Comparison of ENCODE assay signal across 16 cellular contexts in genomic region chr20:49096212-49096730, GRCh38. TPM values are rescaled to one million over a fixed set of nuclear protein-coding genes. Genes with fewer than 3 reads are reported as not detected.
A peak's percentile ranks its signal among the peaks of the same experiment; 100 is the strongest.
DNase-seq lines count a peak whose midpoint lies in the region; ATAC-seq and FAIRE-seq lines count a peak whose summit lies in the region.
"Had no signal": no experiment of that assay in that cellular context is flagged by ENCODE, and none has a peak within 500 bp of the region (broad histone marks: within the 10 kb centered on the region; RNA-seq: fewer than 3 reads in every experiment).

No MANE protein-coding gene starts in this region.

- peaks cover 6% of the 10 kb centered on the region for H3K4me1 Mint-ChIP-seq in activated CD4-positive, alpha-beta T cell treated with anti-CD3 and anti-CD28 coated beads, Interleukin-2, amount 10 ng/mL, durations not matched to agents 24 days and 14 days
- H3K4me1 Mint-ChIP-seq in activated T-cell treated with anti-CD3 and anti-CD28 coated beads, Interleukin-2, amount 50 U/mL, for 72 hours (ENCODE audit: low read depth) = peaks cover 5% of the 10 kb centered on the region

- peaks cover 75% of the 10 kb centered on the region for H3K36me3 Mint-ChIP-seq in activated CD4-positive, alpha-beta T cell treated with anti-CD3 and anti-CD28 coated beads, Interleukin-2, amount 10 ng/mL, durations not matched to agents 24 days and 14 days (ENCODE audit: low read depth)
- H3K36me3 Mint-ChIP-seq in activated T-cell treated with anti-CD3 and anti-CD28 coated beads, Interleukin-2, amount 50 U/mL, for 72 hours (ENCODE audit: insufficient read depth in 2 of 2) = peaks cover 6 to 56% of the 10 kb centered on the region in 2 donors

- no peak overlapping the region for H3K27ac Mint-ChIP-seq in activated CD4-positive, alpha-beta T cell treated with anti-CD3 and anti-CD28 coated beads, Interleukin-2, amount 10 ng/mL, durations not matched to agents 24 days and 14 days
- no peak overlapping the region for H3K27ac Mint-ChIP-seq in activated T-cell treated with anti-CD3 and anti-CD28 coated beads, Interleukin-2, amount 50 U/mL, for 72 hours

- intact Hi-C loops in activated CD4-positive, alpha-beta T cell treated with anti-CD3 and anti-CD28 coated beads, Interleukin-2, amount 10 ng/mL, durations not matched to agents 24 days and 14 days (cut with micrococcal nuclease) = no loop called here

- no peak for ATAC-seq in activated T-cell treated with anti-CD3 and anti-CD28 coated beads, Interleukin-2, amount 50 U/mL, for 72 hours (replicated peaks in 1 of 2)
- ATAC-seq in GM19397 (IDR thresholded peaks at IDR 0.05; ENCODE audit: unreplicated experiment) = no peak
- ATAC-seq: K562 had no signal

- H3K4me3 Mint-ChIP-seq in activated CD4-positive, alpha-beta T cell treated with anti-CD3 and anti-CD28 coated beads, Interleukin-2, amount 10 ng/mL, durations not matched to agents 24 days and 14 days = no peak overlapping the region
- no peak overlapping the region for H3K4me3 Mint-ChIP-seq in activated T-cell treated with anti-CD3 and anti-CD28 coated beads, Interleukin-2, amount 50 U/mL, for 72 hours
- H3K4me3 Mint-ChIP-seq: CD14-positive monocyte; CD4-positive, alpha-beta memory T cell had no signal

- FAIRE-seq in HTR-8/SVneo (lab: Jason Lieb, UNC) = peak; percentile 49
- FAIRE-seq: A549, H1, K562 had no signal

- H3K27me3 Mint-ChIP-seq in activated CD4-positive, alpha-beta T cell treated with anti-CD3 and anti-CD28 coated beads, Interleukin-2, amount 10 ng/mL, durations not matched to agents 24 days and 14 days = no peaks in the 10 kb centered on the region
- no peaks in the 10 kb centered on the region for H3K27me3 Mint-ChIP-seq in activated T-cell treated with anti-CD3 and anti-CD28 coated beads, Interleukin-2, amount 50 U/mL, for 72 hours (ENCODE audit: low read depth)
- H3K27me3 Mint-ChIP-seq: CD4-positive, alpha-beta memory T cell had no signal

- H3K9me3 Mint-ChIP-seq in activated CD4-positive, alpha-beta T cell treated with anti-CD3 and anti-CD28 coated beads, Interleukin-2, amount 10 ng/mL, durations not matched to agents 24 days and 14 days = no peaks in the 10 kb centered on the region
- H3K9me3 Mint-ChIP-seq in activated T-cell treated with anti-CD3 and anti-CD28 coated beads, Interleukin-2, amount 50 U/mL, for 72 hours = no peaks in the 10 kb centered on the region
- H3K9me3 Mint-ChIP-seq: CD14-positive monocyte; CD4-positive, alpha-beta memory T cell had no signal

- peak; percentile 43 for DNase-seq in activated CD4-positive, alpha-beta T cell treated with anti-CD3 and anti-CD28 coated beads, Interleukin-2, amount 10 ng/mL, durations not matched to agents 24 days and 14 days
- no peak for DNase-seq in activated CD4-positive, alpha-beta T cell treated with anti-CD3 and anti-CD28 coated beads for 48 hours
- DNase-seq in HTR-8/SVneo (ENCODE audit: insufficient read length, low spot score) = no peak
- DNase-seq in dermis blood vessel endothelial cell = peak; percentile 53
- no peak for DNase-seq in activated T-cell treated with anti-CD3 and anti-CD28 coated beads, Interleukin-2, amount 50 U/mL, for 72 hours
- no peak for DNase-seq in SKM-1 (lab: John Stamatoyannopoulos, UW; ENCODE audit: unreplicated experiment)
- DNase-seq: AML-193; CD4-positive, alpha-beta memory T cell; DMS79 treated with DMSO at 0.1 percent for 48 hours; GF-D8; IMR-90 had no signal

RNA-seq across cellular contexts. Expression of gene CSE1L, which starts 50.2 kb away (rescaled TPM):
- total RNA-seq in activated CD4-positive, alpha-beta T cell treated with anti-CD3 and anti-CD28 coated beads, Interleukin-2, amount 10 ng/mL, durations not matched to agents 24 days and 14 days = 135 and 136 TPM in 2 replicates
- total RNA-seq in dermis blood vessel endothelial cell = 83.4 and 166 TPM in 2 replicates
- 10 to 100 TPM; 54.7 to 61.3 TPM for total RNA-seq in activated T-cell treated with anti-CD3 and anti-CD28 coated beads, Interleukin-2, amount 50 U/mL, for 72 hours

Comparison
In these comparisons a context has a peak if more than half of its experiments do, and no peak if none do; other contexts are left out.
1. DNase-seq: peak in activated CD4-positive, alpha-beta T cell treated with anti-CD3 and anti-CD28 coated beads, Interleukin-2, amount 10 ng/mL, durations not matched to agents 24 days and 14 days (single experiment) and dermis blood vessel endothelial cell (single experiment); none in activated CD4-positive, alpha-beta T cell treated with anti-CD3 and anti-CD28 coated beads for 48 hours (single experiment), HTR-8/SVneo (single experiment), activated T-cell treated with anti-CD3 and anti-CD28 coated beads, Interleukin-2, amount 50 U/mL, for 72 hours (0 of 2) and SKM-1 (single experiment).